Comparison of ENCODE assay signal across 24 cellular contexts in the genomic region with DNA sequence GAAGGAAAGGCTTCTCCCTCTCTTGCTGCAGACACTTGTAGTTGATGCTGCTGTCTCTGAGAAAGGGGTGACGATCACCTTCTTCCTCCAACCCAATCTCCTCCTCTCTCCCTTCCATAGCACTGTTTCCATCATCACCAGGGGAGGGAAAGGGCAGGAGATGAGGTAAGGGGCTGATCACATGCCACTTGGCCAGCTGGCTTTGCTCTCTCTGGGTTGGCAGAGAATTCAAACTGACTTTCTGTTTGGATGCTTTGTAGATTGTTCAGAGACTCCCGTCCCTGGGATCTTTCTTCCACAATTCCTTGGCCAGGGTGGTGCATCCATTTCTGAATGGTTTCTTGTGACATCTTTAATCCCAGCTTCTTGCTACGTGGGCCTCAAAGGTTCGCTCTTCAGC.
"Had no signal": no experiment of that assay in that cellular context is flagged by ENCODE, and none has a peak within 500 bp of the region (broad histone marks: within the 10 kb centered on the region; RNA-seq: fewer than 3 reads in every experiment).

No MANE protein-coding gene starts in this region.

- ATAC-seq: gastrocnemius medialis; left lung; mucosa of descending colon; natural killer cell treated with Interleukin-12 subunit alpha and Interleukin-12 subunit beta and Interleukin-15 and Interleukin-18, amount 100 ng/mL, for 72 hours; psoas muscle; right cardiac atrium; stimulated activated memory B cell treated with anti-CD40 and anti-IgM and Interleukin-4, amounts not matched to agents 10 μg/mL and 1 μg/mL and 100 μg/mL, for 72 hours; stimulated activated naive CD8-positive, alpha-beta T cell treated with anti-CD3 and anti-CD28 coated beads, Interleukin-15, Interleukin-2, amounts not matched to agents 100 U/mL and 50 U/mL, for 24 hours had no signal

- H3K4me3 ChIP-seq: coronary artery, esophagus muscularis mucosa, gastrocnemius medialis, left lung, mucosa of descending colon, neural progenitor cell, psoas muscle, sigmoid colon, thoracic aorta, tibial nerve, upper lobe of left lung had no signal

- DNase-seq: dermis blood vessel endothelial cell; effector memory CD4-positive, alpha-beta T cell; foreskin fibroblast; gastrocnemius medialis; kidney; left lung; mesenchymal stem cell; mucosa of descending colon; naive B cell; posterior cingulate gyrus; psoas muscle; right cardiac atrium; sigmoid colon; stimulated activated CD4-positive, alpha-beta T cell treated with anti-CD3 and anti-CD28 coated beads, Interleukin-2, amount 100 ng/mL, for 24 hours; stimulated activated CD4-positive, alpha-beta T cell treated with anti-CD3 and anti-CD28 coated beads, Interleukin-4, amount 100 ng/mL, for 24 hours; stimulated activated naive CD8-positive, alpha-beta T cell treated with anti-CD3 and anti-CD28 coated beads, Interleukin-15, Interleukin-2, amounts not matched to agents 100 U/mL and 50 U/mL, for 24 hours; upper lobe of left lung had no signal
